23 cellular contexts compared by ENCODE assay signal in genomic region chr16:12203780-12204351, GRCh38.
"Had no signal": no experiment of that assay in that cellular context is flagged by ENCODE, and none has a peak within 500 bp of the region (broad histone marks: within the 10 kb centered on the region; RNA-seq: fewer than 3 reads in every experiment).

No MANE protein-coding gene starts in this region.

- ATAC-seq: activated CD4-positive, CD25-positive, alpha-beta regulatory T cell treated with anti-CD3 and anti-CD28 coated beads, Interleukin-2, amount 50 U/mL, for 24 hours; body of pancreas; gastrocnemius medialis; natural killer cell treated with Interleukin-12 subunit alpha and Interleukin-12 subunit beta and Interleukin-15 and Interleukin-18, amount 100 ng/mL, for 72 hours; psoas muscle; T-cell had no signal

- H3K27me3 ChIP-seq: body of pancreas, cardiac muscle cell, esophagus muscularis mucosa, gastrocnemius medialis, heart right ventricle, neutrophil, ovary, right lobe of liver, stomach had no signal

- H3K4me3 ChIP-seq: body of pancreas, cardiac muscle cell, esophagus muscularis mucosa, gastrocnemius medialis, heart right ventricle, ovary, psoas muscle, right lobe of liver, skin epidermis, stomach, thoracic aorta had no signal

- H3K9me3 ChIP-seq: body of pancreas, esophagus muscularis mucosa, gastrocnemius medialis, heart right ventricle, neutrophil, ovary, psoas muscle, right lobe of liver, stomach, thoracic aorta had no signal

- H3K4me1 ChIP-seq: body of pancreas, esophagus muscularis mucosa, gastrocnemius medialis, heart right ventricle, psoas muscle, right lobe of liver, stomach had no signal

- H3K36me3 ChIP-seq: cardiac muscle cell, ovary, right lobe of liver, thoracic aorta had no signal

- DNase-seq: activated CD4-positive, alpha-beta memory T cell treated with anti-CD3 and anti-CD28 coated beads, Interleukin-2, amount 10 ng/mL, durations not matched to agents 7 days and 5 days; activated CD4-positive, alpha-beta T cell treated with anti-CD3 and anti-CD28 coated beads, Interleukin-2, amount 10 ng/mL, durations not matched to agents 24 days and 14 days; activated gamma-delta T cell; activated naive CD4-positive, alpha-beta T cell treated with anti-CD3 and anti-CD28 coated beads, Interleukin-2, amount 50 U/mL, for 16 hours; activated T-cell treated with anti-CD3 and anti-CD28 coated beads for 4 hours; body of pancreas; gastrocnemius medialis; heart right ventricle; islet precursor cell; ovary; psoas muscle; right lobe of liver; stimulated activated CD4-positive, alpha-beta T cell treated with anti-CD3 and anti-CD28 coated beads, Interleukin-1b, Interleukin-23, amount 100 ng/mL, for 48 hours; stomach; T-cell had no signal

- H3K27ac ChIP-seq: body of pancreas, cardiac muscle cell, esophagus muscularis mucosa, gastrocnemius medialis, heart right ventricle, neutrophil, ovary, psoas muscle, right lobe of liver, skin epidermis, stomach, thoracic aorta, VCaP had no signal
